Comparison of ENCODE assay signal across 8 cellular contexts in genomic region chr16:85611205-85611454, GRCh38. TPM values are rescaled to one million over a fixed set of nuclear protein-coding genes. Genes with fewer than 3 reads are reported as not detected.
DNase-seq lines count a peak whose midpoint lies in the region; ATAC-seq, FAIRE-seq and TF ChIP-seq lines count a peak whose summit lies in the region.

No MANE protein-coding gene starts in this region.

- peak overlapping the region; percentile 27 for H3K56ac ChIP-seq in H1 (replicated peaks; ENCODE audit: insufficient read length, low read depth, low read length)

- peaks cover 10% of the 10 kb centered on the region for H3K23me2 ChIP-seq in H1 (ENCODE audit: low read depth, low read length)

- H3K79me2 ChIP-seq in OCI-LY7 (ENCODE audit: insufficient read depth, low read depth, low read length): peaks cover 18% of the 10 kb centered on the region; the same call in 1 of the 2 replicates
- H3K79me2 ChIP-seq in H1 (ENCODE audit: control insufficient read depth in 1 of 2, insufficient read depth in 2 of 2, low read length in 2 of 2): peaks cover 5 to 31% of the 10 kb centered on the region in 2 experiments

- WGBS in H1 (ENCODE audit: extremely low coverage in 1 of 2, insufficient coverage in 1 of 2, insufficient read length in 1 of 2, insufficient replicate concordance in 2 of 2, low coverage in 1 of 2, low lambda C conversion rate in 2 of 2, missing lambda C conversion rate in 1 of 2), 2 experiments: no CpG with 5 or more reads among the region's 21 CpGs

- peaks cover 79% of the 10 kb centered on the region for H3K4me1 ChIP-seq in OCI-LY7 (ENCODE audit: insufficient read depth, low read length, poor library complexity, severe bottlenecking)
- H3K4me1 ChIP-seq in H1 (replicated peaks in 1 of 4; ENCODE audit: control insufficient read depth in 3 of 4, insufficient read depth in 4 of 4, low read length in 3 of 4): peaks cover 7 to 46% (median 39%) of the 10 kb centered on the region in 4 experiments
- peaks cover 26 to 35% of the 10 kb centered on the region in 2 donors for H3K4me1 ChIP-seq in naive thymus-derived CD4-positive, alpha-beta T cell (ENCODE audit: control insufficient read depth in 2 of 2, insufficient read depth in 2 of 2, low read length in 2 of 2)

- TF ChIP-seq POLR2A in H1 (IDR thresholded peaks at IDR 0.05; ENCODE audit: control extremely low read depth in 1 of 2, low read depth in 2 of 2, low read length in 2 of 2): no peak

- peak overlapping the region; percentile 9 to 77 (median 72); a peak in 6 of 7 replicates for H3K9ac ChIP-seq in H1 (replicated peaks in 1 of 4; ENCODE audit: extremely low read depth in 1 of 4, low read depth in 3 of 4, low read length in 3 of 4)

- H3K4me2 ChIP-seq in OCI-LY7 (ENCODE audit: low read length) (peak overlapping the region; percentile 96), H1 (ENCODE audit: insufficient read depth in 1 of 2, low read depth in 2 of 2, low read length in 2 of 2) (peak overlapping the region; percentile 3 to 71)

- H2BK120ac ChIP-seq in H1 (replicated peaks; ENCODE audit: low read depth, low read length): peak overlapping the region; percentile 56

- peaks cover 15% of the 10 kb centered on the region for H3K27me3 Mint-ChIP-seq in CD4-positive, alpha-beta T cell
- H3K27me3 Mint-ChIP-seq in naive thymus-derived CD4-positive, alpha-beta T cell: peaks cover 0 to 16% (median 0%) of the 10 kb centered on the region in 5 donors

- no peak overlapping the region for H3K27ac ChIP-seq in CD4-positive, alpha-beta T cell (ENCODE audit: low read depth, low read length)
- H3K27ac ChIP-seq in OCI-LY7 (ENCODE audit: low read depth, low read length, poor library complexity, severe bottlenecking): peak overlapping the region; percentile 86
- peak overlapping the region; percentile 87; the same call in 1 of the 2 replicates for H3K27ac ChIP-seq in H1 (ENCODE audit: low read depth, low read length)
- H3K27ac ChIP-seq in naive thymus-derived CD4-positive, alpha-beta T cell (ENCODE audit: low read depth, low read length): no peak overlapping the region

- peaks cover 19% of the 10 kb centered on the region for H3K4me1 Mint-ChIP-seq in CD4-positive, alpha-beta T cell (ENCODE audit: low read depth)
- peaks cover 19 to 55% (median 29%) of the 10 kb centered on the region in 7 donors for H3K4me1 Mint-ChIP-seq in naive thymus-derived CD4-positive, alpha-beta T cell

- no TSS peak for BruUV-seq in OCI-LY7 (replicated peaks; lab: Mats Ljungman, UMichigan)

- intact Hi-C loops in CD4-positive, alpha-beta T cell (cut with DNase I, micrococcal nuclease): loop anchor here (2.0 to 10.0 kb wide), 4 partner anchors 54 to 336 kb away; no protein-coding TSS in a partner anchor
- intact Hi-C loops in OCI-LY7 (cut with micrococcal nuclease; ENCODE audit: unreplicated experiment): loop anchor here (2.0 to 5.0 kb wide), 2 partner anchors 39 to 120 kb away; no protein-coding TSS in a partner anchor
- intact Hi-C loops in naive thymus-derived CD4-positive, alpha-beta T cell (cut with micrococcal nuclease): loop anchor here (1.0 to 5.0 kb wide), 2 partner anchors 304 to 305 kb away; no protein-coding TSS in a partner anchor

- peak overlapping the region; percentile 92 for H3K4me3 Mint-ChIP-seq in CD4-positive, alpha-beta T cell
- H3K4me3 Mint-ChIP-seq in naive thymus-derived CD4-positive, alpha-beta T cell: peak overlapping the region; percentile 73 to 86 (median 81)

- no peaks in the 10 kb centered on the region for H3K9me2 ChIP-seq in OCI-LY7 (ENCODE audit: insufficient read depth, low read length)

- no peak for TF ChIP-seq RAD21 in H1 (IDR thresholded peaks at IDR 0.05 in 1 of 2, conservative IDR thresholded peaks at IDR 0.05 in 1 of 2; ENCODE audit: low read depth in 2 of 2, low read length in 2 of 2)

- peak overlapping the region; percentile 60; the same call in 1 of the 2 replicates for H3K18ac ChIP-seq in H1 (ENCODE audit: extremely low read depth, low read length)

- H2AFZ ChIP-seq in OCI-LY7 (ENCODE audit: low read length) (0 out of 2 replicates have a peak overlapping the region, but pooled peaks have one; percentile 36), H1 (ENCODE audit: low read length) (no peak overlapping the region)

- H3K79me1 ChIP-seq in H1 (ENCODE audit: low read depth, low read length): no peaks in the 10 kb centered on the region

- H3K27ac Mint-ChIP-seq in CD4-positive, alpha-beta T cell: no peak overlapping the region
- peak overlapping the region in 1 of 9 donors; percentile 76 for H3K27ac Mint-ChIP-seq in naive thymus-derived CD4-positive, alpha-beta T cell

- no peak overlapping the region for H2BK15ac ChIP-seq in H1 (ENCODE audit: low read length)

- CTCF ChIA-PET in CD4-positive, alpha-beta T cell (lab: Charles Lee): interaction anchor here (0.5 to 2.9 kb wide), 13 partner anchors 9 to 195 kb away, joined by 3 to 28 read pairs (median 4); no protein-coding TSS in a partner anchor
- CTCF ChIA-PET in OCI-LY7 (lab: Charles Lee; ENCODE audit: unreplicated experiment): interaction anchor here (0.9 to 1.8 kb wide), 3 partner anchors 82 to 166 kb away, joined by 4 to 12 read pairs (median 9); no protein-coding TSS in a partner anchor
- CTCF ChIA-PET in H1 (lab: Charles Lee; ENCODE audit: partially characterized antibody): interaction anchor here (0.5 to 6.6 kb wide), 42 partner anchors 9 to 280 kb away, joined by 3 to 79 read pairs (median 7); no protein-coding TSS in a partner anchor
- CTCF ChIA-PET in naive thymus-derived CD4-positive, alpha-beta T cell (lab: Charles Lee): interaction anchor here (0.6 to 2.5 kb wide), 12 partner anchors 10 to 413 kb away, joined by 3 to 14 read pairs (median 4); no protein-coding TSS in a partner anchor

- H4K5ac ChIP-seq in H1 (ENCODE audit: insufficient read length, low read depth, low read length): peak overlapping the region; percentile 31

- no peak for TF ChIP-seq CTCF in CD4-positive, alpha-beta T cell (IDR thresholded peaks at IDR 0.05)
- TF ChIP-seq CTCF in OCI-LY7 (conservative IDR thresholded peaks at IDR 0.05; ENCODE audit: low read length) (no peak), H1 (IDR thresholded peaks at IDR 0.05; ENCODE audit: control extremely low read depth in 1 of 3, insufficient read depth in 1 of 3, low read depth in 1 of 3, low read length in 3 of 3) (no peak)

- peak overlapping the region; percentile 45 for H4K91ac ChIP-seq in H1 (replicated peaks; ENCODE audit: insufficient read length, low read length)

- H3K14ac ChIP-seq in H1 (ENCODE audit: insufficient read length): no peak overlapping the region

- H4K8ac ChIP-seq in H1 (ENCODE audit: extremely low read depth, insufficient read depth, low read length): peak overlapping the region; percentile 97

- H3K36me3 Mint-ChIP-seq in CD4-positive, alpha-beta T cell (ENCODE audit: low read depth): no peaks in the 10 kb centered on the region
- no peaks in the 10 kb centered on the region for H3K36me3 Mint-ChIP-seq in naive thymus-derived CD4-positive, alpha-beta T cell

- H3K36me3 ChIP-seq in OCI-LY7 (ENCODE audit: insufficient read depth, low read length) (no peaks in the 10 kb centered on the region), H1 (ENCODE audit: control insufficient read depth in 2 of 4, insufficient read depth in 4 of 4, low read length in 3 of 4) (no peaks in the 10 kb centered on the region)
- H3K36me3 ChIP-seq in naive thymus-derived CD4-positive, alpha-beta T cell (ENCODE audit: control insufficient read depth in 2 of 3, insufficient read depth in 3 of 3, low read length in 3 of 3): no peaks in the 10 kb centered on the region

- POLR2A ChIA-PET in CD4-positive, alpha-beta T cell (lab: Charles Lee): interaction anchor here (1.7 to 2.1 kb wide), 3 partner anchors 56 to 190 kb away, joined by 7 to 10 read pairs (median 7); no protein-coding TSS in a partner anchor
- POLR2A ChIA-PET in OCI-LY7 (lab: Charles Lee): interaction anchor here (1.3 kb wide), 1 partner anchor 164 kb away, joined by 5 read pairs; no protein-coding TSS in a partner anchor
- POLR2A ChIA-PET in H1 (lab: Charles Lee; ENCODE audit: partially characterized antibody): interaction anchor here (0.6 to 5.6 kb wide), 12 partner anchors 9 to 175 kb away, joined by 3 to 29 read pairs (median 4); no protein-coding TSS in a partner anchor
- POLR2A ChIA-PET in naive thymus-derived CD4-positive, alpha-beta T cell (lab: Charles Lee): interaction anchor here (0.6 to 1.5 kb wide), 3 partner anchors 54 to 303 kb away, joined by 3 to 5 read pairs (median 3); no protein-coding TSS in a partner anchor

- H3K9me3 Mint-ChIP-seq in CD4-positive, alpha-beta T cell: no peaks in the 10 kb centered on the region
- no peaks in the 10 kb centered on the region for H3K9me3 Mint-ChIP-seq in naive thymus-derived CD4-positive, alpha-beta T cell

- no peak overlapping the region for H3K4ac ChIP-seq in H1 (replicated peaks; ENCODE audit: insufficient read length, low read depth, low read length)

- FAIRE-seq in H1 (lab: Jason Lieb, UNC): no peak

- H2BK5ac ChIP-seq in H1 (ENCODE audit: low read depth, low read length): peak overlapping the region; percentile 71; the same call in 1 of the 2 replicates

- DNase-seq in CD4-positive, alpha-beta T cell: no peak
- DNase-seq in OCI-LY7 (ENCODE audit: low spot score) (peak; percentile 45), H1 (ENCODE audit: low read depth in 1 of 2, low spot score in 2 of 2) (no peak), SKM-1 (lab: John Stamatoyannopoulos, UW; ENCODE audit: unreplicated experiment) (no peak), NCI-H524 (lab: John Stamatoyannopoulos, UW) (no peak)
- no peak for DNase-seq in naive thymus-derived CD4-positive, alpha-beta T cell

- no peak overlapping the region for H2AK5ac ChIP-seq in H1 (ENCODE audit: low read depth, low read length)

- H3K4me3 ChIP-seq in OCI-LY7 (ENCODE audit: low read depth, low read length, poor library complexity, severe bottlenecking) (peak overlapping the region; percentile 76), H1 (ENCODE audit: extremely low read depth in 1 of 4, insufficient read depth in 2 of 4, low read depth in 3 of 4, low read length in 4 of 4) (peak overlapping the region; percentile 53 to 92 (median 64))
- H3K4me3 ChIP-seq in naive thymus-derived CD4-positive, alpha-beta T cell (ENCODE audit: low read length): peak overlapping the region; percentile 17

- no peak for ATAC-seq in CD4-positive, alpha-beta T cell (ENCODE audit: poor library complexity)
- ATAC-seq in naive thymus-derived CD4-positive, alpha-beta T cell: no peak
- ATAC-seq in HG03175 (IDR thresholded peaks at IDR 0.05; ENCODE audit: unreplicated experiment) (no peak), HG03039 (IDR thresholded peaks at IDR 0.05; ENCODE audit: unreplicated experiment) (no peak)

- no peak for TF ChIP-seq EP300 in H1 (IDR thresholded peaks at IDR 0.05; ENCODE audit: borderline replicate concordance in 1 of 2, low read depth in 2 of 2, low read length in 2 of 2)

- no peak overlapping the region for H3K23ac ChIP-seq in H1 (ENCODE audit: insufficient read length)

- H4K20me1 ChIP-seq in OCI-LY7 (ENCODE audit: insufficient read depth, low read length) (peaks cover 1% of the 10 kb centered on the region; the same call in 1 of the 2 replicates), H1 (replicated peaks in 1 of 2; ENCODE audit: control insufficient read depth in 1 of 2, insufficient read depth in 2 of 2, low read length in 2 of 2) (peaks cover 8 to 13% of the 10 kb centered on the region in 2 experiments)

- H2BK12ac ChIP-seq in H1 (ENCODE audit: low read depth, low read length): no peak overlapping the region

- H2BK20ac ChIP-seq in H1 (ENCODE audit: low read length): no peak overlapping the region

- H3K27me3 ChIP-seq in CD4-positive, alpha-beta T cell (ENCODE audit: control insufficient read depth, insufficient read depth, low read length): peaks cover 7% of the 10 kb centered on the region
- H3K27me3 ChIP-seq in H1 (replicated peaks in 1 of 4; ENCODE audit: control insufficient read depth in 3 of 4, extremely low read depth in 1 of 4, insufficient read depth in 3 of 4, low read length in 3 of 4): peaks cover 0 to 9% (median 4%) of the 10 kb centered on the region in 4 experiments; a peak in 2 of 7 replicates
- H3K27me3 ChIP-seq in naive thymus-derived CD4-positive, alpha-beta T cell (ENCODE audit: control insufficient read depth in 2 of 2, insufficient read depth in 2 of 2, low read length in 2 of 2): peaks cover 0 to 2% of the 10 kb centered on the region in 2 donors

- no peaks in the 10 kb centered on the region for H3K9me3 ChIP-seq in CD4-positive, alpha-beta T cell (ENCODE audit: control insufficient read depth, low read length)
- H3K9me3 ChIP-seq in OCI-LY7 (ENCODE audit: low read length) (no peaks in the 10 kb centered on the region), H1 (ENCODE audit: insufficient read depth in 2 of 2, low read depth in 1 of 2, low read length in 1 of 2) (no peaks in the 10 kb centered on the region)
- H3K9me3 ChIP-seq in naive thymus-derived CD4-positive, alpha-beta T cell (ENCODE audit: control insufficient read depth in 2 of 3, low read length in 3 of 3): no peaks in the 10 kb centered on the region

RNA-seq across cellular contexts. Expression of gene GSE1, which starts 2.0 kb away (rescaled TPM):
- 10 to 100 TPM; 11.7 to 13.7 TPM for total RNA-seq in CD4-positive, alpha-beta T cell
- 30.9 and 32.4 TPM in 2 replicates for total RNA-seq in OCI-LY7 (2014; rRNA removed; shearing (Covaris generic))
- 56.2 and 66.6 TPM in 2 replicates for total RNA-seq in OCI-LY7 (2022)
- 65.6 and 66.2 TPM in 2 replicates for total RNA-seq in H1 (2021; fragmentation: NEBNext Ultra II Directional; extraction: Animal tissue kit (Norgen Biotek cat#: 25700))
- 26.0 and 40.0 TPM in 2 replicates for polyA plus RNA-seq in H1 (2011; rRNA removed)
- polyA plus RNA-seq in H1 (2011; cell fraction: cytosol; rRNA removed): 26.5 TPM
- polyA plus RNA-seq in H1 (2011; cell fraction: nucleus; rRNA removed): 123 TPM
- 42.4 to 51.0 TPM (median 44.8 TPM) in 4 replicates for polyA plus RNA-seq in H1 (2012, experiment 1 of 2)
- 18.4 TPM for polyA plus RNA-seq in H1 (2012, experiment 2 of 2)
- 30.0 TPM for polyA plus RNA-seq in H1 (2013, experiment 1 of 2)
- 30.1 TPM for polyA plus RNA-seq in H1 (2013, experiment 2 of 2)
- 35.8 and 37.6 TPM in 2 replicates for polyA minus RNA-seq in H1 (2011; rRNA and poly(A)+ RNA removed)
- polyA minus RNA-seq in H1 (2011; cell fraction: cytosol; rRNA and poly(A)+ RNA removed): 76.6 TPM
- 93.7 TPM for polyA minus RNA-seq in H1 (2011; cell fraction: nucleus; rRNA and poly(A)+ RNA removed)
- total RNA-seq in naive thymus-derived CD4-positive, alpha-beta T cell: 10 to 100 TPM in 4 of 5 experiments, 1 to 10 TPM in 1; 8.7 to 69.2 (median 33.3) TPM
- under 1 TPM; 0.18 to 0.37 TPM for polyA plus RNA-seq in naive thymus-derived CD4-positive, alpha-beta T cell

Comparison
In these comparisons a context has a peak if more than half of its experiments do, and no peak if none do; other contexts are left out.
1. H3K27ac ChIP-seq: peak in OCI-LY7 (single experiment) and H1 (single experiment); none in CD4-positive, alpha-beta T cell (single experiment) and naive thymus-derived CD4-positive, alpha-beta T cell (single experiment).
2. H3K4me3 ChIP-seq: peak in every context shown above with its lines; median percentile 76 in OCI-LY7; 64 in H1; 17 in naive thymus-derived CD4-positive, alpha-beta T cell.